ENCODE assay signal across 27 cellular contexts in genomic region chr9:98064623-98065392, GRCh38. TPM values are rescaled to one million over a fixed set of nuclear protein-coding genes. Genes with fewer than 3 reads are reported as not detected.
DNase-seq lines count a peak whose midpoint lies in the region; ATAC-seq, FAIRE-seq and TF ChIP-seq lines count a peak whose summit lies in the region.
"Had no signal": no experiment of that assay in that cellular context is flagged by ENCODE, and none has a peak within 500 bp of the region (broad histone marks: within the 10 kb centered on the region; RNA-seq: fewer than 3 reads in every experiment).

No MANE protein-coding gene starts in this region.

- in situ Hi-C loops in GM12878 (cut with MboI) = loop anchor here (25.0 kb wide), 1 partner anchor 722 kb away; the partner anchor contains the start of gene ANKS6

- no peak for DNase-seq in GM12878 (ENCODE audit: low read depth, low spot score)
- no peak for DNase-seq in naive thymus-derived CD4-positive, alpha-beta T cell
- no peak for DNase-seq in Calu3
- DNase-seq in A172 (ENCODE audit: low spot score) = no peak
- DNase-seq: ACHN; activated CD4-positive, alpha-beta T cell treated with anti-CD3 and anti-CD28 coated beads, Interleukin-2, amount 10 ng/mL, durations not matched to agents 24 days and 14 days; activated effector memory CD4-positive, alpha-beta T cell treated with Interleukin-2 at 50 U/mL for 16 hours; CD8-positive, alpha-beta memory T cell; erythroblast; H9; Karpas-422; left ventricle myocardium superior; NCI-H2107; NCI-H446 treated with DMSO at 0.1 percent for 48 hours; NCI-H774; occipital lobe; SIG-M5; small intestine; stimulated activated CD4-positive, alpha-beta T cell treated with anti-CD3 and anti-CD28 coated beads, Interleukin-1b, Interleukin-23, amount 100 ng/mL, for 48 hours; stimulated activated naive CD8-positive, alpha-beta T cell treated with anti-CD3 and anti-CD28 coated beads, Interleukin-15, Interleukin-2, amounts not matched to agents 100 U/mL and 50 U/mL, for 24 hours had no signal

- peaks cover 5 to 22% (median 10%) of the 10 kb centered on the region in 7 donors for H3K4me1 Mint-ChIP-seq in naive thymus-derived CD4-positive, alpha-beta T cell
- H3K4me1 Mint-ChIP-seq in Calu3 (ENCODE audit: low read depth, unreplicated experiment) = no peaks in the 10 kb centered on the region
- H3K4me1 Mint-ChIP-seq: H9 had no signal

- H3K4me3 ChIP-seq in ACC112 (ENCODE audit: low read depth, low read length) = no peak overlapping the region
- H3K4me3 ChIP-seq in HEK293 (ENCODE audit: low read depth, low read length) = no peak overlapping the region
- no peak overlapping the region for H3K4me3 ChIP-seq in GM12878
- H3K4me3 ChIP-seq in neutrophil (ENCODE audit: low read depth in 1 of 2, low read length in 1 of 2) = no peak overlapping the region
- H3K4me3 ChIP-seq in naive thymus-derived CD4-positive, alpha-beta T cell (ENCODE audit: low read length) = no peak overlapping the region
- H3K4me3 ChIP-seq: thoracic aorta had no signal

- H3K27ac ChIP-seq in ACC112 (ENCODE audit: low read depth, low read length) = peak overlapping the region; percentile 42; the same call in 1 of the 2 replicates
- no peak overlapping the region for H3K27ac ChIP-seq in HEK293 (ENCODE audit: extremely low read depth, low read depth, low read length)
- H3K27ac ChIP-seq in GM12878 (ENCODE audit: control insufficient read depth, insufficient read depth) = no peak overlapping the region
- H3K27ac ChIP-seq in neutrophil = peak overlapping the region; percentile 48
- no peak overlapping the region for H3K27ac ChIP-seq in naive thymus-derived CD4-positive, alpha-beta T cell (ENCODE audit: low read depth, low read length)
- H3K27ac ChIP-seq: thoracic aorta, VCaP had no signal

- ATAC-seq in GM12878 = no peak
- no peak for ATAC-seq in naive thymus-derived CD4-positive, alpha-beta T cell
- ATAC-seq: left ventricle myocardium superior; stimulated activated naive CD8-positive, alpha-beta T cell treated with anti-CD3 and anti-CD28 coated beads, Interleukin-15, Interleukin-2, amounts not matched to agents 100 U/mL and 50 U/mL, for 24 hours had no signal

- peaks cover 45% of the 10 kb centered on the region for H3K36me3 ChIP-seq in ACC112 (ENCODE audit: insufficient read depth, low read length)
- H3K36me3 ChIP-seq in HEK293 (ENCODE audit: control insufficient read depth in 2 of 2, insufficient read depth in 1 of 2, low read length in 2 of 2) = peaks cover 3 to 67% of the 10 kb centered on the region in 2 experiments
- H3K36me3 ChIP-seq in GM12878 (ENCODE audit: control insufficient read depth in 2 of 2, insufficient read depth in 2 of 2, low read length in 1 of 2) = peaks cover 7 to 24% of the 10 kb centered on the region in 2 experiments
- peaks cover 13% of the 10 kb centered on the region for H3K36me3 ChIP-seq in neutrophil
- peaks cover 0 to 25% (median 7%) of the 10 kb centered on the region in 3 experiments for H3K36me3 ChIP-seq in naive thymus-derived CD4-positive, alpha-beta T cell (ENCODE audit: control insufficient read depth in 2 of 3, insufficient read depth in 3 of 3, low read length in 3 of 3)

- BruUV-seq in GM12878 (replicated peaks; lab: Mats Ljungman, UMichigan) (TSS peak; percentile 15), Calu3 (replicated peaks; lab: Mats Ljungman, UMichigan) (no TSS peak)

- CTCF ChIA-PET in HEK293 (lab: Yijun Ruan, JAX) (interaction anchor here (0.6 to 2.0 kb wide), 3 partner anchors 9 to 711 kb away, joined by 4 to 9 read pairs (median 4); no protein-coding TSS in a partner anchor), GM12878 (lab: Yijun Ruan, JAX) (interaction anchor here (0.5 to 1.7 kb wide), 3 partner anchors 9 to 270 kb away, joined by 3 to 7 read pairs (median 3); no protein-coding TSS in a partner anchor), Calu3 (lab: Charles Lee) (interaction anchor here (0.6 kb wide), 1 partner anchor 99 kb away, joined by 3 read pairs; no protein-coding TSS in a partner anchor)
- CTCF ChIA-PET in naive thymus-derived CD4-positive, alpha-beta T cell (lab: Charles Lee) = interaction anchor here (0.8 kb wide), 1 partner anchor 19 kb away, joined by 3 read pairs; no protein-coding TSS in a partner anchor

- no peak for FAIRE-seq in GM12878 (lab: Jason Lieb, UNC)
- FAIRE-seq: keratinocyte, small intestine had no signal

- TF ChIP-seq CTCF in HEK293 (tag by site-specific recombination; IDR thresholded peaks at IDR 0.05) (no peak), GM12878 (IDR thresholded peaks at IDR 0.05 in 2 of 3, conservative IDR thresholded peaks at IDR 0.05 in 1 of 3; ENCODE audit: control insufficient read depth in 2 of 3, extremely low read depth in 1 of 3, insufficient read depth in 1 of 3, low read depth in 3 of 3, low read length in 3 of 3) (no peak), neutrophil (IDR thresholded peaks at IDR 0.05) (no peak), Calu3 (IDR thresholded peaks at IDR 0.05; ENCODE audit: unreplicated experiment) (no peak)

- H3K4me3 Mint-ChIP-seq in naive thymus-derived CD4-positive, alpha-beta T cell = no peak overlapping the region
- no peak overlapping the region for H3K4me3 Mint-ChIP-seq in Calu3 (ENCODE audit: low read depth, unreplicated experiment)
- H3K4me3 Mint-ChIP-seq: activated CD4-positive, alpha-beta T cell treated with anti-CD3 and anti-CD28 coated beads, Interleukin-2, amount 10 ng/mL, durations not matched to agents 24 days and 14 days; activated naive CD8-positive, alpha-beta T cell; CD8-positive, alpha-beta memory T cell; H9 had no signal

- no peak for TF ChIP-seq EP300 in GM12878 (IDR thresholded peaks at IDR 0.05; ENCODE audit: borderline replicate concordance in 1 of 2, control insufficient read depth in 1 of 2, low read depth in 2 of 2, low read length in 2 of 2)

- SMC1A ChIA-PET in GM12878 (lab: Charles Lee; ENCODE audit: uncharacterized antibody, unreplicated experiment) = interaction anchor here (0.8 kb wide), 1 partner anchor 19 kb away, joined by 3 read pairs; no protein-coding TSS in a partner anchor

- H2AFZ ChIP-seq in ACC112 (ENCODE audit: low read length, unreplicated experiment) = no peak overlapping the region
- H2AFZ ChIP-seq in GM12878 (ENCODE audit: control insufficient read depth, low read depth, low read length) = no peak overlapping the region

- H4K20me1 ChIP-seq in GM12878 (ENCODE audit: control insufficient read depth, insufficient read depth) = no peaks in the 10 kb centered on the region

- no peaks in the 10 kb centered on the region for H3K27me3 Mint-ChIP-seq in naive thymus-derived CD4-positive, alpha-beta T cell
- H3K27me3 Mint-ChIP-seq in Calu3 (ENCODE audit: unreplicated experiment) = no peaks in the 10 kb centered on the region
- H3K27me3 Mint-ChIP-seq: activated CD4-positive, alpha-beta T cell treated with anti-CD3 and anti-CD28 coated beads, Interleukin-2, amount 10 ng/mL, durations not matched to agents 24 days and 14 days; activated naive CD8-positive, alpha-beta T cell; CD8-positive, alpha-beta memory T cell had no signal

- intact Hi-C loops in GM12878 (cut with micrococcal nuclease; ENCODE audit: unreplicated experiment) = no loop called here
- intact Hi-C loops in naive thymus-derived CD4-positive, alpha-beta T cell (cut with micrococcal nuclease) = no loop called here
- intact Hi-C loops in Calu3 (cut with micrococcal nuclease; ENCODE audit: unreplicated experiment) = no loop called here

- RAD21 ChIA-PET in GM12878 (lab: Charles Lee; ENCODE audit: unreplicated experiment) = no interaction called here

- H3K9me3 ChIP-seq in HEK293 (ENCODE audit: control insufficient read depth, insufficient read depth, low read depth, low read length) (no peaks in the 10 kb centered on the region), GM12878 (replicated peaks; ENCODE audit: control insufficient read depth, insufficient read depth, low read length) (no peaks in the 10 kb centered on the region), neutrophil (no peaks in the 10 kb centered on the region)
- no peaks in the 10 kb centered on the region for H3K9me3 ChIP-seq in naive thymus-derived CD4-positive, alpha-beta T cell (ENCODE audit: control insufficient read depth in 2 of 3, low read length in 3 of 3)
- H3K9me3 ChIP-seq: thoracic aorta had no signal

- H3K27me3 ChIP-seq in ACC112 (ENCODE audit: insufficient read depth, low read length) (no peaks in the 10 kb centered on the region), GM12878 (replicated peaks in 1 of 2; ENCODE audit: control insufficient read depth in 2 of 2, insufficient read depth in 2 of 2, low read length in 1 of 2) (no peaks in the 10 kb centered on the region), neutrophil (no peaks in the 10 kb centered on the region)
- H3K27me3 ChIP-seq in naive thymus-derived CD4-positive, alpha-beta T cell (ENCODE audit: control insufficient read depth in 2 of 2, insufficient read depth in 2 of 2, low read length in 2 of 2) = no peaks in the 10 kb centered on the region

- H3K4me1 ChIP-seq in ACC112 (ENCODE audit: control insufficient read depth, insufficient read depth, low read length, unreplicated experiment) (peaks cover 19% of the 10 kb centered on the region), HEK293 (ENCODE audit: control insufficient read depth, insufficient read depth, low read length) (no peaks in the 10 kb centered on the region), GM12878 (ENCODE audit: control insufficient read depth, insufficient read depth, low read length) (0 out of 2 replicates have a peak, but pooled peaks cover 3% of the 10 kb centered on the region), neutrophil (ENCODE audit: control insufficient read depth in 1 of 2, insufficient read depth in 1 of 2, low read depth in 1 of 2, low read length in 1 of 2) (peaks cover 4 to 5% of the 10 kb centered on the region in 2 experiments)
- H3K4me1 ChIP-seq in naive thymus-derived CD4-positive, alpha-beta T cell (ENCODE audit: control insufficient read depth in 2 of 2, insufficient read depth in 2 of 2, low read length in 2 of 2) = no peaks in the 10 kb centered on the region

- 95% methylated on average over 8 of the region's 8 CpGs for WGBS in GM12878 (ENCODE audit: insufficient coverage, insufficient replicate concordance, low lambda C conversion rate, missing lambda C conversion rate)

- POLR2A ChIA-PET in HEK293 (lab: Yijun Ruan, JAX) = no interaction called here
- POLR2A ChIA-PET in GM12878 (lab: Charles Lee) = interaction anchor here (0.7 kb wide), 2 partner anchors 15 to 29 kb away, joined by 3 to 4 read pairs; no protein-coding TSS in a partner anchor
- POLR2A ChIA-PET in naive thymus-derived CD4-positive, alpha-beta T cell (lab: Charles Lee) = interaction anchor here (0.6 to 0.9 kb wide), 3 partner anchors 25 to 191 kb away, joined by 3 to 4 read pairs (median 3); partner anchors contain the start of gene TBC1D2

- H3K4me2 ChIP-seq in GM12878 (ENCODE audit: control insufficient read depth, insufficient read depth) = no peak overlapping the region

- H3K79me2 ChIP-seq in ACC112 (ENCODE audit: control insufficient read depth, insufficient read depth, low read length, unreplicated experiment) (peaks cover 51% of the 10 kb centered on the region), GM12878 (ENCODE audit: control insufficient read depth, insufficient read depth, low read length) (peaks cover 8% of the 10 kb centered on the region)

- peaks cover 0 to 2% (median 0%) of the 10 kb centered on the region in 11 donors for H3K9me3 Mint-ChIP-seq in naive thymus-derived CD4-positive, alpha-beta T cell
- H3K9me3 Mint-ChIP-seq in Calu3 (ENCODE audit: low read depth, unreplicated experiment) = no peaks in the 10 kb centered on the region
- H3K9me3 Mint-ChIP-seq: activated CD4-positive, alpha-beta T cell treated with anti-CD3 and anti-CD28 coated beads, Interleukin-2, amount 10 ng/mL, durations not matched to agents 24 days and 14 days; CD8-positive, alpha-beta memory T cell; H9 had no signal

- no peak for TF ChIP-seq POLR2A in GM12878 (IDR thresholded peaks at IDR 0.05; ENCODE audit: low read depth, low read length)

- H3K27ac Mint-ChIP-seq in naive thymus-derived CD4-positive, alpha-beta T cell = peak overlapping the region in 1 of 9 donors; percentile 30
- no peak overlapping the region for H3K27ac Mint-ChIP-seq in Calu3 (ENCODE audit: unreplicated experiment)
- H3K27ac Mint-ChIP-seq: activated naive CD8-positive, alpha-beta T cell had no signal

- no peak overlapping the region for H3K9ac ChIP-seq in GM12878 (ENCODE audit: control insufficient read depth, insufficient read depth, low read length)

- no peak for TF ChIP-seq RAD21 in GM12878 (IDR thresholded peaks at IDR 0.05; ENCODE audit: insufficient read depth, low read depth, low read length)

- peaks cover 9 to 39% (median 27%) of the 10 kb centered on the region in 5 donors for H3K36me3 Mint-ChIP-seq in naive thymus-derived CD4-positive, alpha-beta T cell
- H3K36me3 Mint-ChIP-seq in Calu3 (ENCODE audit: insufficient read depth, unreplicated experiment) = peaks cover 24% of the 10 kb centered on the region

RNA-seq across cellular contexts. Expression of gene NANS, which starts 8.3 kb away (rescaled TPM):
- 28.4 and 33.0 TPM in 2 replicates for total RNA-seq in GM12878 (2013; cell fraction: nucleolus; rRNA removed)
- total RNA-seq in GM12878 (2014; rRNA removed) (64.8 and 68.3 TPM in 2 replicates), GM12878 (2014; rRNA removed; fragmentation: Illumina TruSeq; extraction: Trizol) (52.3 and 55.5 TPM in 2 replicates), GM12878 (2021) (47.8 and 49.1 TPM in 2 replicates), Calu3 (2022) (43.0 and 47.5 TPM in 2 replicates)
- 55.9 TPM for polyA plus RNA-seq in GM12878 (2011; ENCODE audit: low read depth)
- polyA plus RNA-seq in GM12878 (2011; rRNA removed) (37.9 and 44.6 TPM in 2 replicates), GM12878 (2014; fragmentation: Illumina TruSeq; extraction: Trizol) (47.8 and 48.8 TPM in 2 replicates), GM12878 (2014; fragmentation: Nextera tagmentation; extraction: Ambion mirVana) (10 to 100 TPM; 21.0 to 26.1 TPM), GM12878 (2014; rRNA removed) (55.6 and 56.5 TPM in 2 replicates), GM12878 (2016; fragmentation: Nextera tagmentation; extraction: Ambion mirVana) (100 to 1,000 TPM; 109 to 126 TPM)
- polyA plus RNA-seq in GM12878 (2011; cell fraction: cytosol; rRNA removed) = 51.9 and 54.2 TPM in 2 replicates
- 23.3 and 29.3 TPM in 2 replicates for polyA plus RNA-seq in GM12878 (2011; cell fraction: nucleus; rRNA removed)
- polyA plus RNA-seq in GM12878 (2012) = 56.9 and 74.3 TPM in 2 replicates
- 31.5 and 44.8 TPM in 2 replicates for polyA minus RNA-seq in GM12878 (2011; rRNA and poly(A)+ RNA removed)
- 9.8 and 10.0 TPM in 2 replicates for polyA minus RNA-seq in GM12878 (2011; cell fraction: cytosol; rRNA and poly(A)+ RNA removed)
- polyA minus RNA-seq in GM12878 (2011; cell fraction: nucleus; rRNA and poly(A)+ RNA removed) = 10.2 and 27.1 TPM in 2 replicates
- total RNA-seq in naive thymus-derived CD4-positive, alpha-beta T cell = 10 to 100 TPM; 16.3 to 58.9 (median 51.8) TPM
- 10 to 100 TPM; 33.0 to 33.2 TPM for polyA plus RNA-seq in naive thymus-derived CD4-positive, alpha-beta T cell
- 153 and 159 TPM in 2 replicates for total RNA-seq in A172 (2014; rRNA removed; shearing (Covaris generic))

RNA-seq across cellular contexts. Expression of gene TRIM14, which starts 54.2 kb away (rescaled TPM):
- 36.1 and 40.9 TPM in 2 replicates for total RNA-seq in GM12878 (2013; cell fraction: nucleolus; rRNA removed)
- total RNA-seq in GM12878 (2014; rRNA removed) = 25.1 and 25.2 TPM in 2 replicates
- total RNA-seq in GM12878 (2014; rRNA removed; fragmentation: Illumina TruSeq; extraction: Trizol) = 20.3 and 21.2 TPM in 2 replicates
- 53.3 and 54.4 TPM in 2 replicates for total RNA-seq in GM12878 (2021)
- polyA plus RNA-seq in GM12878 (2011; ENCODE audit: low read depth) = 15.8 TPM
- 25.9 and 32.7 TPM in 2 replicates for polyA plus RNA-seq in GM12878 (2011; rRNA removed)
- polyA plus RNA-seq in GM12878 (2011; cell fraction: cytosol; rRNA removed) = 31.9 and 34.9 TPM in 2 replicates
- polyA plus RNA-seq in GM12878 (2011; cell fraction: nucleus; rRNA removed) = 37.5 and 42.1 TPM in 2 replicates
- 20.1 and 25.2 TPM in 2 replicates for polyA plus RNA-seq in GM12878 (2012)
- polyA plus RNA-seq in GM12878 (2014; fragmentation: Illumina TruSeq; extraction: Trizol) = 42.4 and 42.6 TPM in 2 replicates
- 10 to 100 TPM in 1 of 2 experiments, 1 to 10 TPM in 1; 8.6 to 10.2 TPM for polyA plus RNA-seq in GM12878 (2014; fragmentation: Nextera tagmentation; extraction: Ambion mirVana)
- polyA plus RNA-seq in GM12878 (2014; rRNA removed) = 39.6 and 39.7 TPM in 2 replicates
- 10 to 100 TPM; 38.7 to 41.2 TPM for polyA plus RNA-seq in GM12878 (2016; fragmentation: Nextera tagmentation; extraction: Ambion mirVana)
- polyA minus RNA-seq in GM12878 (2011; rRNA and poly(A)+ RNA removed) = 19.4 and 22.8 TPM in 2 replicates
- polyA minus RNA-seq in GM12878 (2011; cell fraction: cytosol; rRNA and poly(A)+ RNA removed) = 12.7 and 13.5 TPM in 2 replicates
- 9.3 and 16.3 TPM in 2 replicates for polyA minus RNA-seq in GM12878 (2011; cell fraction: nucleus; rRNA and poly(A)+ RNA removed)
- total RNA-seq in naive thymus-derived CD4-positive, alpha-beta T cell = 100 to 1,000 TPM in 1 of 5 experiments, 10 to 100 TPM in 4; 54.1 to 114 (median 79.7) TPM
- polyA plus RNA-seq in naive thymus-derived CD4-positive, alpha-beta T cell = 100 to 1,000 TPM in 1 of 2 donors, 10 to 100 TPM in 1; 57.8 to 107 TPM
- total RNA-seq in Calu3 (2022) = 34.1 and 54.0 TPM in 2 replicates
- total RNA-seq in A172 (2014; rRNA removed; shearing (Covaris generic)) = 20.6 and 22.9 TPM in 2 replicates

Comparison
In these comparisons a context has a peak if more than half of its experiments do, and no peak if none do; other contexts are left out.
1. H3K27ac ChIP-seq: peak in ACC112 (single experiment) and neutrophil (single experiment); none in HEK293 (single experiment), GM12878 (single experiment) and naive thymus-derived CD4-positive, alpha-beta T cell (single experiment).